ENCODE assay signal across 15 cellular contexts in the genomic region with DNA sequence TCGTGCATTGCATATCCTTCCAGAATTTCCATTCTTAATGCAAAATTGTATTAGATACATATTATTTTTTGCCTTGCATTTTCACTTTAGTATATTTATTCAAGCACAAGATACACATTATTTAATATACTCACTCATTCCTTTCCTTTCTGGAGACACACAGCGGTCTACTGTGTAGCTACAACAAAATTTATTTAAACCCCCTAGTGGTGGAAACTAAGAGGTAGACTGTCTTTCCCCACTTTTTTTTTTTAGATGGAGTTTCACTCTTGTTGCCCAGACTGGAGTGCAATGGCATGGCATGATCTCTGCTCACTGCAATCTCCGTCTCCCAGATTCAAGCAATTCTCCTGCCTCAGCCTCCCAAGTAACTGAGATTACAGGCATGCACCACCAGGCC.
DNase-seq lines count a peak whose midpoint lies in the region; ATAC-seq and TF ChIP-seq lines count a peak whose summit lies in the region.
"Had no signal": no experiment of that assay in that cellular context is flagged by ENCODE, and none has a peak within 500 bp of the region (broad histone marks: within the 10 kb centered on the region; RNA-seq: fewer than 3 reads in every experiment).

No MANE protein-coding gene starts in this region.

- TF ChIP-seq CTCF in OCI-LY7 (conservative IDR thresholded peaks at IDR 0.05; ENCODE audit: low read length) (peak; percentile 45), endothelial cell (IDR thresholded peaks at IDR 0.05; ENCODE audit: unreplicated experiment) (peak; percentile 68), esophagus muscularis mucosa (IDR thresholded peaks at IDR 0.05) (peak in 1 of 3 experiments; percentile 3), colonic mucosa (IDR thresholded peaks at IDR 0.05) (no peak)

- H3K4me3 ChIP-seq in OCI-LY7 (ENCODE audit: low read depth, low read length, poor library complexity, severe bottlenecking): no peak overlapping the region
- H3K4me3 ChIP-seq in esophagus muscularis mucosa: no peak overlapping the region
- H3K4me3 ChIP-seq in colonic mucosa: no peak overlapping the region
- H3K4me3 ChIP-seq: stomach had no signal

- intact Hi-C loops in OCI-LY7 (cut with micrococcal nuclease; ENCODE audit: unreplicated experiment): no loop called here
- intact Hi-C loops in esophagus muscularis mucosa (cut with DNase I): no loop called here
- intact Hi-C loops in colonic mucosa (cut with DNase I): no loop called here

- no peak for TF ChIP-seq EP300 in esophagus muscularis mucosa (IDR thresholded peaks at IDR 0.05)

- no peak for TF ChIP-seq POLR2A in esophagus muscularis mucosa (IDR thresholded peaks at IDR 0.05; ENCODE audit: low read depth)

- no peaks in the 10 kb centered on the region for H3K4me1 Mint-ChIP-seq in endothelial cell (ENCODE audit: unreplicated experiment)
- H3K4me1 Mint-ChIP-seq: CD4-positive, CD25-positive, alpha-beta regulatory T cell had no signal

- H3K27ac Mint-ChIP-seq in endothelial cell (ENCODE audit: unreplicated experiment): no peak overlapping the region
- H3K27ac Mint-ChIP-seq: activated CD4-positive, alpha-beta memory T cell treated with anti-CD3 and anti-CD28 coated beads for 36 hours; activated naive CD4-positive, alpha-beta T cell treated with anti-CD3 and anti-CD28 coated beads for 36 hours; CD4-positive, CD25-positive, alpha-beta regulatory T cell; T-helper 1 cell treated with Interleukin-12 subunit alpha and Interleukin-12 subunit beta and Interleukin-4 antibody, amounts not matched to agents 30 μg/mL and 1 μg/mL, for 36 hours had no signal

- H3K4me2 ChIP-seq in OCI-LY7 (ENCODE audit: low read length): no peak overlapping the region

- H3K4me3 Mint-ChIP-seq in endothelial cell (ENCODE audit: unreplicated experiment): no peak overlapping the region
- H3K4me3 Mint-ChIP-seq: activated CD4-positive, alpha-beta memory T cell treated with anti-CD3 and anti-CD28 coated beads for 36 hours; activated naive CD4-positive, alpha-beta T cell treated with anti-CD3 and anti-CD28 coated beads for 36 hours; CD4-positive, CD25-positive, alpha-beta regulatory T cell; T-helper 1 cell treated with Interleukin-12 subunit alpha and Interleukin-12 subunit beta and Interleukin-4 antibody, amounts not matched to agents 30 μg/mL and 1 μg/mL, for 36 hours had no signal

- POLR2A ChIA-PET in OCI-LY7 (lab: Charles Lee): interaction anchor here (1.1 kb wide), 1 partner anchor 11 kb away, joined by 3 read pairs; no protein-coding TSS in a partner anchor

- no peaks in the 10 kb centered on the region for H3K27me3 Mint-ChIP-seq in endothelial cell (ENCODE audit: unreplicated experiment)
- H3K27me3 Mint-ChIP-seq: activated CD4-positive, alpha-beta memory T cell treated with anti-CD3 and anti-CD28 coated beads for 36 hours; CD4-positive, CD25-positive, alpha-beta regulatory T cell had no signal

- WGBS in esophagus muscularis mucosa: 93% methylated on average over 3 of the region's 3 CpGs

- no peak overlapping the region for H3K27ac ChIP-seq in OCI-LY7 (ENCODE audit: low read depth, low read length, poor library complexity, severe bottlenecking)
- H3K27ac ChIP-seq in esophagus muscularis mucosa (replicated peaks in 1 of 4): no peak overlapping the region
- H3K27ac ChIP-seq in colonic mucosa: no peak overlapping the region
- H3K27ac ChIP-seq: HL-60, stomach had no signal

- DNase-seq in ACHN (peak; percentile 5), OCI-LY7 (ENCODE audit: low spot score) (no peak), endothelial cell (ENCODE audit: low spot score) (no peak), esophagus muscularis mucosa (ENCODE audit: extremely low spot score) (no peak), NCI-H1048 (lab: John Stamatoyannopoulos, UW) (no peak), NK-92 (lab: John Stamatoyannopoulos, UW; ENCODE audit: unreplicated experiment) (no peak), colonic mucosa (no peak)
- DNase-seq: activated CD4-positive, alpha-beta memory T cell treated with anti-CD3 and anti-CD28 coated beads for 36 hours; activated naive CD4-positive, alpha-beta T cell treated with anti-CD3 and anti-CD28 coated beads for 36 hours; CD4-positive, CD25-positive, alpha-beta regulatory T cell; retina; stomach had no signal

- H3K4me1 ChIP-seq in OCI-LY7 (ENCODE audit: insufficient read depth, low read length, poor library complexity, severe bottlenecking) (no peaks in the 10 kb centered on the region), esophagus muscularis mucosa (no peaks in the 10 kb centered on the region), colonic mucosa (no peaks in the 10 kb centered on the region)
- H3K4me1 ChIP-seq: stomach had no signal

- in situ Hi-C loops in ACHN (cut with HindIII; ENCODE audit: low pct_ligation_motif_present, low pct_unique_long_range_greater_than_20kb, low sequenced_read_pairs): no loop called here

- no peaks in the 10 kb centered on the region for H3K9me2 ChIP-seq in OCI-LY7 (ENCODE audit: insufficient read depth, low read length)

- peak; percentile 56 for ATAC-seq in GM18868 (IDR thresholded peaks at IDR 0.05; ENCODE audit: unreplicated experiment)

- no peak overlapping the region for H3K9ac ChIP-seq in colonic mucosa (ENCODE audit: low read depth in 2 of 2, low read length in 2 of 2)

- BruUV-seq in OCI-LY7 (replicated peaks; lab: Mats Ljungman, UMichigan): no TSS peak

- no peaks in the 10 kb centered on the region for H3K36me3 Mint-ChIP-seq in endothelial cell (ENCODE audit: low read depth, unreplicated experiment)
- H3K36me3 Mint-ChIP-seq: activated CD4-positive, alpha-beta memory T cell treated with anti-CD3 and anti-CD28 coated beads for 36 hours; CD4-positive, CD25-positive, alpha-beta regulatory T cell had no signal

- CTCF ChIA-PET in OCI-LY7 (lab: Charles Lee; ENCODE audit: unreplicated experiment): no interaction called here

- H2AFZ ChIP-seq in OCI-LY7 (ENCODE audit: low read length): no peak overlapping the region

- no peaks in the 10 kb centered on the region for H4K20me1 ChIP-seq in OCI-LY7 (ENCODE audit: insufficient read depth, low read length)

- H3K9me3 ChIP-seq in OCI-LY7 (ENCODE audit: low read length) (no peaks in the 10 kb centered on the region), esophagus muscularis mucosa (no peaks in the 10 kb centered on the region), colonic mucosa (no peaks in the 10 kb centered on the region)
- H3K9me3 ChIP-seq: stomach had no signal

- H3K36me3 ChIP-seq in OCI-LY7 (ENCODE audit: insufficient read depth, low read length) (no peaks in the 10 kb centered on the region), esophagus muscularis mucosa (no peaks in the 10 kb centered on the region), colonic mucosa (no peaks in the 10 kb centered on the region)
- H3K36me3 ChIP-seq: stomach had no signal

- H3K9me3 Mint-ChIP-seq in endothelial cell (ENCODE audit: unreplicated experiment): no peaks in the 10 kb centered on the region

- H3K27me3 ChIP-seq in esophagus muscularis mucosa: no peaks in the 10 kb centered on the region
- H3K27me3 ChIP-seq in colonic mucosa: no peaks in the 10 kb centered on the region
- H3K27me3 ChIP-seq: stomach had no signal

- H3K79me2 ChIP-seq in OCI-LY7 (ENCODE audit: insufficient read depth, low read depth, low read length): no peaks in the 10 kb centered on the region
